ENCODE assay signal across 8 cellular contexts in genomic region chr6:87029711-87030314, GRCh38.
DNase-seq lines count a peak whose midpoint lies in the region; ATAC-seq and TF ChIP-seq lines count a peak whose summit lies in the region.

No MANE protein-coding gene starts in this region.

- H3K9ac ChIP-seq in neural progenitor cell, result no peak overlapping the region

- peaks cover 8% of the 10 kb centered on the region for H3K9me3 Mint-ChIP-seq in neural progenitor cell

- no peaks in the 10 kb centered on the region for H3K27me3 Mint-ChIP-seq in neural progenitor cell (ENCODE audit: insufficient read depth, low read depth)

- 72 to 74% methylated on average over 3 of the region's 3 CpGs for WGBS in sigmoid colon, 2 donors

- H3K4me1 Mint-ChIP-seq in neural progenitor cell, result no peaks in the 10 kb centered on the region

- no peak overlapping the region for H2AFZ ChIP-seq in neural progenitor cell (replicated peaks)

- TF ChIP-seq EP300 in sigmoid colon (IDR thresholded peaks at IDR 0.05), result no peak

- DNase-seq in Ammon's horn (ENCODE audit: low spot score), result peak; percentile 69
- DNase-seq in NCI-H526 treated with DMSO at 0.1 percent for 48 hours (lab: John Stamatoyannopoulos, UW), result peak; percentile 55
- peak; percentile 76 for DNase-seq in dermis blood vessel endothelial cell
- DNase-seq in neural progenitor cell (ENCODE audit: low spot score), result peak; percentile 30
- no peak for DNase-seq in activated effector memory CD4-positive, alpha-beta T cell treated with anti-CD3 and anti-CD28 coated beads, Interleukin-2, amount 50 U/mL, for 16 hours
- DNase-seq in sigmoid colon, result no peak

- H4K20me1 ChIP-seq in neural progenitor cell (ENCODE audit: low read depth), result no peaks in the 10 kb centered on the region

- H3K27me3 ChIP-seq in neural progenitor cell (no peaks in the 10 kb centered on the region), sigmoid colon (no peaks in the 10 kb centered on the region)

- H3K4me2 ChIP-seq in neural progenitor cell, result no peak overlapping the region

- H3K4me3 ChIP-seq in neural progenitor cell (no peak overlapping the region), sigmoid colon (no peak overlapping the region)

- no peaks in the 10 kb centered on the region for H3F3A ChIP-seq in neural progenitor cell (ENCODE audit: low read depth)

- TF ChIP-seq CTCF in neural progenitor cell (IDR thresholded peaks at IDR 0.05), result peak; percentile 68
- peak in 1 of 4 experiments; percentile 35 for TF ChIP-seq CTCF in sigmoid colon (IDR thresholded peaks at IDR 0.05)

- no peak overlapping the region for H3K27ac Mint-ChIP-seq in neural progenitor cell

- H3K36me3 Mint-ChIP-seq in neural progenitor cell, result no peaks in the 10 kb centered on the region

- H3K27ac ChIP-seq in neural progenitor cell, result no peak overlapping the region
- H3K27ac ChIP-seq in sigmoid colon, result no peak overlapping the region

- no peak overlapping the region for H3K4me3 Mint-ChIP-seq in neural progenitor cell

- ATAC-seq in GM21526 (IDR thresholded peaks at IDR 0.05; ENCODE audit: low FRiP score, unreplicated experiment), result peak; percentile 52
- no peak for ATAC-seq in GM19023 (IDR thresholded peaks at IDR 0.05; ENCODE audit: unreplicated experiment)

- H3K9me3 ChIP-seq in neural progenitor cell (ENCODE audit: low read depth), result no peaks in the 10 kb centered on the region
- no peaks in the 10 kb centered on the region for H3K9me3 ChIP-seq in sigmoid colon

- no peaks in the 10 kb centered on the region for H3K4me1 ChIP-seq in neural progenitor cell
- H3K4me1 ChIP-seq in sigmoid colon, result no peaks in the 10 kb centered on the region

- intact Hi-C loops in sigmoid colon (cut with DNase I), result no loop called here

- H3K79me2 ChIP-seq in neural progenitor cell (ENCODE audit: low read depth), result no peaks in the 10 kb centered on the region

- no peaks in the 10 kb centered on the region for H3K36me3 ChIP-seq in neural progenitor cell
- no peaks in the 10 kb centered on the region for H3K36me3 ChIP-seq in sigmoid colon

- no peak for TF ChIP-seq POLR2A in sigmoid colon (IDR thresholded peaks at IDR 0.05)

Comparison
In these comparisons a context has a peak if more than half of its experiments do, and no peak if none do; other contexts are left out.
1. DNase-seq: peak in Ammon's horn (single experiment), NCI-H526 treated with DMSO at 0.1 percent for 48 hours (single experiment), dermis blood vessel endothelial cell (single experiment) and neural progenitor cell (single experiment); none in activated effector memory CD4-positive, alpha-beta T cell treated with anti-CD3 and anti-CD28 coated beads, Interleukin-2, amount 50 U/mL, for 16 hours (single experiment) and sigmoid colon (single experiment).